ENCODE assay signal across 10 cellular contexts in the genomic region with DNA sequence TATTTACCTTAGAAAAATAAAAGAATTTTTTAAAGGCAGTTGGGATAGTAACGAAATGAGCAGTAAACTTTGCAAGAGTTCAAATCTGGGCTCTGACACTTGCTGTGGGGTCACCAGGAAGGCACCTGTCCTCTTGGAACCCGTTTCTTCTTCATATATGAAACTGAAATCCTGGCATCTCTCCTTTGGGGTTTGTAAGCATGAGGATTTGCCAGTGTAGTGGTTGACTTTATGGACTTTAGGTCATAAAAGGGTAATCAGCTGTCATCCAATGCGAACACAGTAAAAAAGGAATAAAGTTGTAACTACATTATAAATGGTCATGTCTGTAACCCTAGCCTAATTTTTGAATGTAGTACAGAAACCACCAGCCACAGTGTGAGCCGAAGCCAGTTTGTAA. TPM values are rescaled to one million over a fixed set of nuclear protein-coding genes. Genes with fewer than 3 reads are reported as not detected.
DNase-seq lines count a peak whose midpoint lies in the region; ATAC-seq and TF ChIP-seq lines count a peak whose summit lies in the region.
"Had no signal": no experiment of that assay in that cellular context is flagged by ENCODE, and none has a peak within 500 bp of the region (broad histone marks: within the 10 kb centered on the region; RNA-seq: fewer than 3 reads in every experiment).

No MANE protein-coding gene starts in this region.

- TF ChIP-seq CTCF in liver (IDR thresholded peaks at IDR 0.05; ENCODE audit: low read depth, low read length, missing input control) (no peak), thyroid gland (IDR thresholded peaks at IDR 0.05) (no peak), GM20000 (IDR thresholded peaks at IDR 0.05; ENCODE audit: extremely low read depth, missing control alignments) (no peak)

- no peak for DNase-seq in activated CD8-positive, alpha-beta memory T cell treated with anti-CD3 and anti-CD28 coated beads, Interleukin-2, amount 10 ng/mL, durations not matched to agents 7 days and 5 days
- DNase-seq in activated CD8-positive, alpha-beta memory T cell treated with anti-CD3 and anti-CD28 coated beads, Interleukin-2, amount 50 U/mL, for 48 hours = no peak
- no peak for DNase-seq in activated naive CD8-positive, alpha-beta T cell treated with anti-CD3 and anti-CD28 coated beads, Interleukin-2, amount 50 U/mL, for 24 hours
- DNase-seq in thyroid gland (no peak), GM20000 (ENCODE audit: low spot score) (no peak), HT-29 (ENCODE audit: low spot score) (no peak), middle frontal gyrus (ENCODE audit: extremely low spot score, low spot score) (no peak)
- DNase-seq: midbrain, NCI-H1105 treated with DMSO at 0.1 percent for 48 hours had no signal

- H3K36me3 Mint-ChIP-seq in activated CD8-positive, alpha-beta memory T cell treated with anti-CD3 and anti-CD28 coated beads, Interleukin-2, amount 10 ng/mL, durations not matched to agents 7 days and 5 days = peaks cover 18% of the 10 kb centered on the region
- peaks cover 14% of the 10 kb centered on the region for H3K36me3 Mint-ChIP-seq in activated naive CD8-positive, alpha-beta T cell treated with anti-CD3 and anti-CD28 coated beads, Interleukin-2, amount 50 U/mL, for 24 hours (ENCODE audit: low read depth)

- no peaks in the 10 kb centered on the region for H3K9me3 Mint-ChIP-seq in activated CD8-positive, alpha-beta memory T cell treated with anti-CD3 and anti-CD28 coated beads, Interleukin-2, amount 10 ng/mL, durations not matched to agents 7 days and 5 days (ENCODE audit: low read depth)
- H3K9me3 Mint-ChIP-seq in activated naive CD8-positive, alpha-beta T cell treated with anti-CD3 and anti-CD28 coated beads, Interleukin-2, amount 50 U/mL, for 24 hours = no peaks in the 10 kb centered on the region

- peaks cover 6 to 49% (median 34%) of the 10 kb centered on the region in 4 donors for H3K4me1 ChIP-seq in liver (ENCODE audit: control insufficient read depth in 4 of 4, insufficient read depth in 4 of 4, low read length in 3 of 4)
- peaks cover 41 to 51% of the 10 kb centered on the region in 2 donors for H3K4me1 ChIP-seq in thyroid gland

- peak overlapping the region; percentile 39 to 82 for H3K9ac ChIP-seq in liver (ENCODE audit: low read depth in 1 of 2, low read length in 2 of 2)

- no peaks in the 10 kb centered on the region for H3K36me3 ChIP-seq in liver (ENCODE audit: control insufficient read depth in 4 of 4, insufficient read depth in 3 of 4, low read depth in 1 of 4, low read length in 3 of 4)
- H3K36me3 ChIP-seq in thyroid gland = no peaks in the 10 kb centered on the region

- CTCF ChIA-PET in activated CD8-positive, alpha-beta memory T cell treated with anti-CD3 and anti-CD28 coated beads, Interleukin-2, amount 10 ng/mL, durations not matched to agents 7 days and 5 days (lab: Charles Lee) = interaction anchor here (3.1 to 5.0 kb wide), 2 partner anchors 12 to 32 kb away, joined by 9 to 46 read pairs; no protein-coding TSS in a partner anchor

- peak overlapping the region; percentile 89 for H3K27ac Mint-ChIP-seq in activated CD8-positive, alpha-beta memory T cell treated with anti-CD3 and anti-CD28 coated beads, Interleukin-2, amount 10 ng/mL, durations not matched to agents 7 days and 5 days
- H3K27ac Mint-ChIP-seq in activated naive CD8-positive, alpha-beta T cell treated with anti-CD3 and anti-CD28 coated beads, Interleukin-2, amount 50 U/mL, for 24 hours = peak overlapping the region; percentile 88

- TF ChIP-seq POLR2A in thyroid gland (IDR thresholded peaks at IDR 0.05) = no peak

- H3K4me3 ChIP-seq in liver (ENCODE audit: low read depth in 1 of 3, low read length in 3 of 3) = peak overlapping the region; percentile 71 to 100 (median 96)
- H3K4me3 ChIP-seq in thyroid gland (replicated peaks in 1 of 3) = peak overlapping the region; percentile 88 to 99 (median 92)

- H3K4me3 Mint-ChIP-seq in activated CD8-positive, alpha-beta memory T cell treated with anti-CD3 and anti-CD28 coated beads, Interleukin-2, amount 10 ng/mL, durations not matched to agents 7 days and 5 days = peak overlapping the region; percentile 88
- peak overlapping the region; percentile 92 for H3K4me3 Mint-ChIP-seq in activated naive CD8-positive, alpha-beta T cell treated with anti-CD3 and anti-CD28 coated beads, Interleukin-2, amount 50 U/mL, for 24 hours

- no peaks in the 10 kb centered on the region for H3K27me3 Mint-ChIP-seq in activated CD8-positive, alpha-beta memory T cell treated with anti-CD3 and anti-CD28 coated beads, Interleukin-2, amount 10 ng/mL, durations not matched to agents 7 days and 5 days
- peaks cover 5% of the 10 kb centered on the region for H3K27me3 Mint-ChIP-seq in activated naive CD8-positive, alpha-beta T cell treated with anti-CD3 and anti-CD28 coated beads, Interleukin-2, amount 50 U/mL, for 24 hours

- H3K9me3 ChIP-seq in liver (ENCODE audit: control insufficient read depth in 4 of 4, low read length in 3 of 4) (no peaks in the 10 kb centered on the region), thyroid gland (no peaks in the 10 kb centered on the region)

- H3K27me3 ChIP-seq in liver (ENCODE audit: control insufficient read depth in 4 of 4, insufficient read depth in 4 of 4, low read length in 3 of 4) = no peaks in the 10 kb centered on the region
- H3K27me3 ChIP-seq in thyroid gland = no peaks in the 10 kb centered on the region

- H3K4me1 Mint-ChIP-seq in activated CD8-positive, alpha-beta memory T cell treated with anti-CD3 and anti-CD28 coated beads, Interleukin-2, amount 10 ng/mL, durations not matched to agents 7 days and 5 days = peaks cover 64% of the 10 kb centered on the region
- H3K4me1 Mint-ChIP-seq in activated naive CD8-positive, alpha-beta T cell treated with anti-CD3 and anti-CD28 coated beads, Interleukin-2, amount 50 U/mL, for 24 hours = peaks cover 59% of the 10 kb centered on the region

- no peak for ATAC-seq in activated CD8-positive, alpha-beta memory T cell treated with anti-CD3 and anti-CD28 coated beads, Interleukin-2, amount 10 ng/mL, durations not matched to agents 7 days and 5 days
- ATAC-seq in activated naive CD8-positive, alpha-beta T cell treated with anti-CD3 and anti-CD28 coated beads, Interleukin-2, amount 50 U/mL, for 24 hours = no peak

- WGBS in liver = 4% methylated on average over 4 of the region's 4 CpGs
- 26 to 27% methylated on average over 4 of the region's 4 CpGs for WGBS in thyroid gland, 2 donors

- TF ChIP-seq RAD21 in liver (IDR thresholded peaks at IDR 0.05) = no peak

- H3K27ac ChIP-seq in liver (ENCODE audit: low read depth in 1 of 2, low read length in 2 of 2) (peak overlapping the region in 1 of 2 donors; percentile 96), thyroid gland (peak overlapping the region in 1 of 3 donors; percentile 98)

- intact Hi-C loops in thyroid gland (cut with DNase I) = no loop called here

TF ChIP-seq in liver, 16 proteins besides CTCF, POLR2A, EP300 and RAD21:
- TF ChIP-seq, protein P1, sequence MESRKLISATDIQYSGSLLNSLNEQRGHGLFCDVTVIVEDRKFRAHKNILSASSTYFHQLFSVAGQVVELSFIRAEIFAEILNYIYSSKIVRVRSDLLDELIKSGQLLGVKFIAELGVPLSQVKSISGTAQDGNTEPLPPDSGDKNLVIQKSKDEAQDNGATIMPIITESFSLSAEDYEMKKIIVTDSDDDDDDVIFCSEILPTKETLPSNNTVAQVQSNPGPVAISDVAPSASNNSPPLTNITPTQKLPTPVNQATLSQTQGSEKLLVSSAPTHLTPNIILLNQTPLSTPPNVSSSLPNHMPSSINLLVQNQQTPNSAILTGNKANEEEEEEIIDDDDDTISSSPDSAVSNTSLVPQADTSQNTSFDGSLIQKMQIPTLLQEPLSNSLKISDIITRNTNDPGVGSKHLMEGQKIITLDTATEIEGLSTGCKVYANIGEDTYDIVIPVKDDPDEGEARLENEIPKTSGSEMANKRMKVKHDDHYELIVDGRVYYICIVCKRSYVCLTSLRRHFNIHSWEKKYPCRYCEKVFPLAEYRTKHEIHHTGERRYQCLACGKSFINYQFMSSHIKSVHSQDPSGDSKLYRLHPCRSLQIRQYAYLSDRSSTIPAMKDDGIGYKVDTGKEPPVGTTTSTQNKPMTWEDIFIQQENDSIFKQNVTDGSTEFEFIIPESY (IDR thresholded peaks at IDR 0.05) = no peak
- TF ChIP-seq HNF4A (conservative IDR thresholded peaks at IDR 0.05) (peak in 1 of 2 donors; percentile 32), EGR1 (IDR thresholded peaks at IDR 0.05; ENCODE audit: low read depth in 2 of 2) (no peak), FOXA2 (IDR thresholded peaks at IDR 0.05) (no peak), JUND (IDR thresholded peaks at IDR 0.05) (no peak), GABPA (IDR thresholded peaks at IDR 0.05 in 1 of 2, conservative IDR thresholded peaks at IDR 0.05 in 1 of 2) (no peak), HNF4G (IDR thresholded peaks at IDR 0.05) (no peak), RXRA (IDR thresholded peaks at IDR 0.05) (peak; percentile 31 to 33), SP1 (IDR thresholded peaks at IDR 0.05) (no peak), TAF1 (conservative IDR thresholded peaks at IDR 0.05) (peak; percentile 12)

RNA-seq across cellular contexts. Expression of a gene that starts 1.3 kb away (rescaled TPM):
- 10 to 100 TPM; 57.6 to 71.2 TPM for total RNA-seq in activated CD8-positive, alpha-beta memory T cell treated with anti-CD3 and anti-CD28 coated beads, Interleukin-2, amount 10 ng/mL, durations not matched to agents 7 days and 5 days
- total RNA-seq in liver (10 to 100 TPM; 30.2 to 42.8 TPM), thyroid gland (10 to 100 TPM; 44.6 to 55.8 (median 49.1) TPM)
- 10 to 100 TPM; 25.9 to 48.2 TPM for polyA plus RNA-seq in liver
- 10.4 and 11.1 TPM in 2 replicates for total RNA-seq in HT-29 (2014; rRNA removed; shearing (Covaris generic))
